15 cellular contexts compared by ENCODE assay signal in the genomic region with DNA sequence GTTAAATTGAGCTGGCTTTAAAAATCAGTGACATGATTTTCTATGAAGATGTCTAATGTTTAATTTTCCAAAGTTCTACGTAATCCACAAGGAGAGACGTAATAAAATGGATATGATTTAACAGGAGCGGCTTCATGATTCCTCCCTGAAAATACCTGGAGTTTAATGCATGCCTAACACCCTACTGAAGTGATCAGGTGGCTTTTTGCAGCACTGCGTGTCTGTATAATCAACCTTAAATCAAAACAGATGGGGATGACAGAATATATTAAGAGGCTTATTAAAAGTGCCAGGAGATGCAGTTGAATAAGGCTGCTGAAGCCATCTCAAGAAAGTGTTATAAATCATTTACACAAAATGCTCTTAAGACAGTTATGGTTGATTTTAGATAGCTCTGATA.
"Had no signal": no experiment of that assay in that cellular context is flagged by ENCODE, and none has a peak within 500 bp of the region (broad histone marks: within the 10 kb centered on the region; RNA-seq: fewer than 3 reads in every experiment).

No MANE protein-coding gene starts in this region.

- H3K36me3 ChIP-seq: adrenal gland, esophagus muscularis mucosa, upper lobe of left lung had no signal

- H3K4me3 ChIP-seq: adrenal gland, esophagus muscularis mucosa, psoas muscle, upper lobe of left lung had no signal

- H3K4me1 ChIP-seq: adrenal gland, esophagus muscularis mucosa, psoas muscle, upper lobe of left lung had no signal

- H3K27me3 Mint-ChIP-seq: activated CD8-positive, alpha-beta memory T cell treated with anti-CD3 and anti-CD28 coated beads, Interleukin-2, amount 10 ng/mL, durations not matched to agents 7 days and 5 days had no signal

- DNase-seq: activated CD4-positive, alpha-beta memory T cell treated with anti-CD3 and anti-CD28 coated beads for 36 hours; activated CD4-positive, alpha-beta T cell treated with anti-CD3 and anti-CD28 coated beads for 36 hours; activated CD8-positive, alpha-beta memory T cell treated with anti-CD3 and anti-CD28 coated beads, Interleukin-2, amount 10 ng/mL, durations not matched to agents 7 days and 5 days; activated naive CD4-positive, alpha-beta T cell treated with anti-CD3 and anti-CD28 coated beads, Interleukin-2, amount 50 U/mL, for 16 hours; activated T-cell treated with anti-CD3 and anti-CD28 coated beads, Interleukin-2, amount 50 U/mL, for 24 hours; left ventricle myocardium superior; mesenchymal stem cell; natural killer cell; psoas muscle; stimulated activated naive CD8-positive, alpha-beta T cell treated with anti-CD3 and anti-CD28 coated beads, Interleukin-15, amount 100 ng/mL, for 72 hours; T-helper 17 cell; upper lobe of left lung had no signal

- H3K9me3 Mint-ChIP-seq: activated CD4-positive, alpha-beta memory T cell treated with anti-CD3 and anti-CD28 coated beads for 36 hours; activated T-cell treated with anti-CD3 and anti-CD28 coated beads, Interleukin-2, amount 50 U/mL, for 24 hours; natural killer cell; stimulated activated naive CD8-positive, alpha-beta T cell treated with anti-CD3 and anti-CD28 coated beads, Interleukin-15, amount 100 ng/mL, for 72 hours had no signal

- H3K4me3 Mint-ChIP-seq: activated CD4-positive, alpha-beta memory T cell treated with anti-CD3 and anti-CD28 coated beads for 36 hours; activated CD4-positive, alpha-beta T cell treated with anti-CD3 and anti-CD28 coated beads for 36 hours; activated CD8-positive, alpha-beta memory T cell treated with anti-CD3 and anti-CD28 coated beads, Interleukin-2, amount 10 ng/mL, durations not matched to agents 7 days and 5 days; activated T-cell treated with anti-CD3 and anti-CD28 coated beads, Interleukin-2, amount 50 U/mL, for 24 hours; natural killer cell; stimulated activated naive CD8-positive, alpha-beta T cell treated with anti-CD3 and anti-CD28 coated beads, Interleukin-15, amount 100 ng/mL, for 72 hours; T-helper 17 cell had no signal

- H3K27ac Mint-ChIP-seq: activated CD4-positive, alpha-beta memory T cell treated with anti-CD3 and anti-CD28 coated beads for 36 hours; activated CD4-positive, alpha-beta T cell treated with anti-CD3 and anti-CD28 coated beads for 36 hours; activated CD8-positive, alpha-beta memory T cell treated with anti-CD3 and anti-CD28 coated beads, Interleukin-2, amount 10 ng/mL, durations not matched to agents 7 days and 5 days; activated T-cell treated with anti-CD3 and anti-CD28 coated beads, Interleukin-2, amount 50 U/mL, for 24 hours; natural killer cell; stimulated activated naive CD8-positive, alpha-beta T cell treated with anti-CD3 and anti-CD28 coated beads, Interleukin-15, amount 100 ng/mL, for 72 hours; T-helper 17 cell had no signal

- H3K36me3 Mint-ChIP-seq: activated CD4-positive, alpha-beta memory T cell treated with anti-CD3 and anti-CD28 coated beads for 36 hours; activated CD8-positive, alpha-beta memory T cell treated with anti-CD3 and anti-CD28 coated beads, Interleukin-2, amount 10 ng/mL, durations not matched to agents 7 days and 5 days had no signal

- H3K4me1 Mint-ChIP-seq: activated CD4-positive, alpha-beta T cell treated with anti-CD3 and anti-CD28 coated beads for 36 hours; activated CD8-positive, alpha-beta memory T cell treated with anti-CD3 and anti-CD28 coated beads, Interleukin-2, amount 10 ng/mL, durations not matched to agents 7 days and 5 days; natural killer cell; stimulated activated naive CD8-positive, alpha-beta T cell treated with anti-CD3 and anti-CD28 coated beads, Interleukin-15, amount 100 ng/mL, for 72 hours; T-helper 17 cell had no signal

- ATAC-seq: activated CD4-positive, alpha-beta T cell treated with anti-CD3 and anti-CD28 coated beads for 36 hours; activated CD8-positive, alpha-beta memory T cell treated with anti-CD3 and anti-CD28 coated beads, Interleukin-2, amount 10 ng/mL, durations not matched to agents 7 days and 5 days; left ventricle myocardium superior; natural killer cell; psoas muscle; sciatic nerve; stimulated activated naive CD8-positive, alpha-beta T cell treated with anti-CD3 and anti-CD28 coated beads, Interleukin-15, amount 100 ng/mL, for 72 hours; T-helper 17 cell had no signal

- H3K27me3 ChIP-seq: adrenal gland, esophagus muscularis mucosa, upper lobe of left lung had no signal

- H3K9me3 ChIP-seq: adrenal gland, esophagus muscularis mucosa, psoas muscle, upper lobe of left lung had no signal

- H3K27ac ChIP-seq: esophagus muscularis mucosa, psoas muscle, upper lobe of left lung had no signal
